ENCODE assay signal across 1 cellular context in the genomic region with DNA sequence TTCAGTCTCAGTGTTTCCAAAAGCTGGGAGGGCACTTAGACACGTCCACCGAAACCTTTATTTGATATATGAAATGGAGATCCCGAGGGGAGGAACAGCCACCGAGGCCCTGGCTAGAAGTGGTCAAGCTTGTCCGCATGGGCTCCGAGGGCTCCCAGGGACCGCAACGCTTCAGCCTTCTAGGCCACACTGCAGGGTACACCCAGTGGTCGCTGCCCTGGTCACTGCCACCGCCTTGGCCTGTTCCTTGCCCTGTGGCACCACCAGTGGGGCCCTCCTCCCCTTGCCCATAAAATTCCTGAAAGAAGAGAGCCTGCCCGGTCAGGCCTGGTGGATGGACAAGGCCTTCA.
TF ChIP-seq lines count a peak whose summit lies in the region.

No MANE protein-coding gene starts in this region.

TF ChIP-seq in HepG2, 621 proteins besides CTCF, POLR2A, EP300 and RAD21:
- TF ChIP-seq PATZ1 (CRISPR knock-in tag; IDR thresholded peaks at IDR 0.05), result no peak
- no peak for TF ChIP-seq MTA3 (CRISPR knock-in tag; IDR thresholded peaks at IDR 0.05)
- no peak for TF ChIP-seq ZNF335 (CRISPR knock-in tag; IDR thresholded peaks at IDR 0.05)
- no peak for TF ChIP-seq HINFP (CRISPR knock-in tag; IDR thresholded peaks at IDR 0.05; ENCODE audit: low read depth)
- TF ChIP-seq MIXL1 (CRISPR knock-in tag; IDR thresholded peaks at IDR 0.05), result no peak
- TF ChIP-seq HOMEZ (CRISPR knock-in tag; IDR thresholded peaks at IDR 0.05; ENCODE audit: low read depth), result no peak
- no peak for TF ChIP-seq ZNF780A (CRISPR knock-in tag; IDR thresholded peaks at IDR 0.05)
- TF ChIP-seq ZIK1 (CRISPR knock-in tag; IDR thresholded peaks at IDR 0.05; ENCODE audit: borderline replicate concordance, low read depth), result no peak
TF ChIP-seq in HepG2: peak in this region for 0.
